14 cellular contexts compared by ENCODE assay signal in genomic region chr7:100153713-100154519, GRCh38. TPM values are rescaled to one million over a fixed set of nuclear protein-coding genes. Genes with fewer than 3 reads are reported as not detected.
A peak's percentile ranks its signal among the peaks of the same experiment; 100 is the strongest.
DNase-seq lines count a peak whose midpoint lies in the region; ATAC-seq and TF ChIP-seq lines count a peak whose summit lies in the region.
"Had no signal": no experiment of that assay in that cellular context is flagged by ENCODE, and none has a peak within 500 bp of the region (broad histone marks: within the 10 kb centered on the region; RNA-seq: fewer than 3 reads in every experiment).

No MANE protein-coding gene starts in this region.

- peaks cover 71% of the 10 kb centered on the region for H3K4me1 Mint-ChIP-seq in activated naive CD4-positive, alpha-beta T cell treated with anti-CD3 and anti-CD28 coated beads, Interleukin-2, amount 10 ng/mL, durations not matched to agents 7 days and 5 days
- H3K4me1 Mint-ChIP-seq in endothelial cell (ENCODE audit: unreplicated experiment): peaks cover 34% of the 10 kb centered on the region

- ATAC-seq in RWPE2 (ENCODE audit: low read depth) (no peak), GM19328 (IDR thresholded peaks at IDR 0.05; ENCODE audit: unreplicated experiment) (no peak), GM21737 (IDR thresholded peaks at IDR 0.05; ENCODE audit: unreplicated experiment) (no peak)

- H3K4me3 ChIP-seq in RWPE2 (ENCODE audit: severe bottlenecking): no peak overlapping the region
- H3K4me3 ChIP-seq in thymus (ENCODE audit: low read length): no peak overlapping the region

- 93% methylated on average over 15 of the region's 15 CpGs for WGBS in thymus

- no peak for DNase-seq in activated naive CD4-positive, alpha-beta T cell treated with anti-CD3 and anti-CD28 coated beads, Interleukin-2, amount 10 ng/mL, durations not matched to agents 7 days and 5 days
- DNase-seq in activated naive CD4-positive, alpha-beta T cell treated with anti-CD3 and anti-CD28 coated beads, Interleukin-2, amount 50 U/mL, for 16 hours: no peak
- DNase-seq in RWPE2 (ENCODE audit: low spot score) (no peak), endothelial cell (ENCODE audit: low spot score) (no peak), NCI-H524 treated with DMSO at 0.1 percent for 48 hours (lab: John Stamatoyannopoulos, UW) (no peak)
- DNase-seq: activated CD4-positive, alpha-beta T cell treated with anti-CD3 and anti-CD28 coated beads, Interleukin-2, amount 50 U/mL, for 1 hour; dermis blood vessel endothelial cell; NCI-H187; NCI-H82; SW 1271 had no signal

- CTCF ChIA-PET in activated naive CD4-positive, alpha-beta T cell treated with anti-CD3 and anti-CD28 coated beads, Interleukin-2, amount 10 ng/mL, durations not matched to agents 7 days and 5 days (lab: Charles Lee): no interaction called here

- no peaks in the 10 kb centered on the region for H3K9me3 Mint-ChIP-seq in activated naive CD4-positive, alpha-beta T cell treated with anti-CD3 and anti-CD28 coated beads, Interleukin-2, amount 10 ng/mL, durations not matched to agents 7 days and 5 days
- no peaks in the 10 kb centered on the region for H3K9me3 Mint-ChIP-seq in endothelial cell (ENCODE audit: unreplicated experiment)

- H3K36me3 ChIP-seq in RWPE2 (ENCODE audit: low read depth) (peaks cover 59% of the 10 kb centered on the region), thymus (ENCODE audit: control insufficient read depth, insufficient read depth) (peaks cover 46% of the 10 kb centered on the region)

- H3K4me1 ChIP-seq in RWPE2 (ENCODE audit: insufficient read depth, poor library complexity, severe bottlenecking) (peaks cover 8% of the 10 kb centered on the region), thymus (ENCODE audit: control insufficient read depth, insufficient read depth, low read length) (peaks cover 8% of the 10 kb centered on the region)

- no peaks in the 10 kb centered on the region for H3K27me3 Mint-ChIP-seq in activated naive CD4-positive, alpha-beta T cell treated with anti-CD3 and anti-CD28 coated beads, Interleukin-2, amount 10 ng/mL, durations not matched to agents 7 days and 5 days
- peaks cover 9% of the 10 kb centered on the region for H3K27me3 Mint-ChIP-seq in endothelial cell (ENCODE audit: unreplicated experiment)

- peak overlapping the region; percentile 64 for H3K27ac Mint-ChIP-seq in activated naive CD4-positive, alpha-beta T cell treated with anti-CD3 and anti-CD28 coated beads, Interleukin-2, amount 10 ng/mL, durations not matched to agents 7 days and 5 days
- peak overlapping the region; percentile 72 for H3K27ac Mint-ChIP-seq in endothelial cell (ENCODE audit: unreplicated experiment)

- TF ChIP-seq CTCF in RWPE2 (IDR thresholded peaks at IDR 0.05; ENCODE audit: poor library complexity, severe bottlenecking) (no peak), endothelial cell (IDR thresholded peaks at IDR 0.05; ENCODE audit: unreplicated experiment) (no peak)

- peaks cover 55% of the 10 kb centered on the region for H3K36me3 Mint-ChIP-seq in activated naive CD4-positive, alpha-beta T cell treated with anti-CD3 and anti-CD28 coated beads, Interleukin-2, amount 10 ng/mL, durations not matched to agents 7 days and 5 days
- H3K36me3 Mint-ChIP-seq in endothelial cell (ENCODE audit: low read depth, unreplicated experiment): peaks cover 18% of the 10 kb centered on the region

- no peak overlapping the region for H3K4me3 Mint-ChIP-seq in activated naive CD4-positive, alpha-beta T cell treated with anti-CD3 and anti-CD28 coated beads, Interleukin-2, amount 10 ng/mL, durations not matched to agents 7 days and 5 days
- H3K4me3 Mint-ChIP-seq in endothelial cell (ENCODE audit: unreplicated experiment): peak overlapping the region; percentile 59

- peak overlapping the region; percentile 4 for H3K27ac ChIP-seq in RWPE2 (ENCODE audit: poor library complexity, severe bottlenecking)
- peak overlapping the region; percentile 48 for H3K27ac ChIP-seq in thymus (ENCODE audit: low read depth)

- H3K27me3 ChIP-seq in RWPE2 (ENCODE audit: insufficient read depth, poor library complexity, severe bottlenecking): no peaks in the 10 kb centered on the region
- no peaks in the 10 kb centered on the region for H3K27me3 ChIP-seq in thymus (ENCODE audit: control insufficient read depth, insufficient read depth)

- H3K9me3 ChIP-seq in RWPE2 (ENCODE audit: severe bottlenecking) (no peaks in the 10 kb centered on the region), thymus (ENCODE audit: control insufficient read depth) (no peaks in the 10 kb centered on the region)

RNA-seq across cellular contexts. Expression of gene TRAPPC14, which starts 4.6 kb away (rescaled TPM):
- total RNA-seq in endothelial cell (ENCODE audit: unreplicated experiment): 30.2 TPM
- polyA plus RNA-seq in thymus: 46.9 TPM

RNA-seq across cellular contexts. Expression of gene LAMTOR4, which starts 5.2 kb away (rescaled TPM):
- total RNA-seq in endothelial cell (ENCODE audit: unreplicated experiment): 68.6 TPM
- 448 TPM for polyA plus RNA-seq in thymus

RNA-seq across cellular contexts. Expression of gene GAL3ST4, which starts 14.5 kb away (rescaled TPM):
- 4.4 TPM for total RNA-seq in endothelial cell (ENCODE audit: unreplicated experiment)
- polyA plus RNA-seq in thymus: 12.8 TPM

RNA-seq across cellular contexts. Expression of gene GPC2, which starts 23.3 kb away (rescaled TPM):
- total RNA-seq in endothelial cell (ENCODE audit: unreplicated experiment): 27.2 TPM
- polyA plus RNA-seq in thymus: 8.5 TPM

RNA-seq across cellular contexts. Expression of gene STAG3, which starts 23.8 kb away (rescaled TPM):
- 1.9 TPM for total RNA-seq in endothelial cell (ENCODE audit: unreplicated experiment)
- 36.0 TPM for polyA plus RNA-seq in thymus
- total RNA-seq: myocyte had no signal
